In the genomic region with DNA sequence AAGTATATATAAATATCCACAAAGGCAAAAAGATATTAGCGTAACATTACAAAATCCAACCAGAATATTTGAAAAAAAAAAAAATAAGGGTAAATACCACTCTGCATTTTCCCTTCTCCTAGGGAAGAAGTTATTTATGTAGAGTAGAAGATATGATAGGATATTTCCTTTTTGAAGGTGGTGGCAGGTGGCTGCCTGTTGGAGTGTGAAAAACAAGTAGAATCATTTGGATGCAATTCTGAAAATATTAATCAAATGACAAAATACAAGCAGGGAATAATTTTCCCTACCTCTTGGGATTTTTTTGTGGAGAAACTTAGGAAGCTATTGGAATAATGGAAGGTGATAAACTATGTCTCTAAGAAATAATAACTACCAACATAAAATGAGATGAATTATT, we compare ENCODE assay signal across 8 cellular contexts.
"Had no signal": no experiment of that assay in that cellular context is flagged by ENCODE, and none has a peak within 500 bp of the region (broad histone marks: within the 10 kb centered on the region; RNA-seq: fewer than 3 reads in every experiment).

No MANE protein-coding gene starts in this region.

- H3K4me3 ChIP-seq: GM23248, HAP-1 had no signal

- H3K27ac ChIP-seq: GM23248, HL-60 had no signal

- H3K9me3 ChIP-seq: HAP-1 had no signal

- H3K36me3 ChIP-seq: HAP-1 had no signal

- ATAC-seq: HCT116, HepG2 had no signal

- DNase-seq: GM23248, GOT3, H7, HFFc6 had no signal

- H3K4me1 ChIP-seq: HAP-1 had no signal
